ENCODE assay signal across 8 cellular contexts in the genomic region with DNA sequence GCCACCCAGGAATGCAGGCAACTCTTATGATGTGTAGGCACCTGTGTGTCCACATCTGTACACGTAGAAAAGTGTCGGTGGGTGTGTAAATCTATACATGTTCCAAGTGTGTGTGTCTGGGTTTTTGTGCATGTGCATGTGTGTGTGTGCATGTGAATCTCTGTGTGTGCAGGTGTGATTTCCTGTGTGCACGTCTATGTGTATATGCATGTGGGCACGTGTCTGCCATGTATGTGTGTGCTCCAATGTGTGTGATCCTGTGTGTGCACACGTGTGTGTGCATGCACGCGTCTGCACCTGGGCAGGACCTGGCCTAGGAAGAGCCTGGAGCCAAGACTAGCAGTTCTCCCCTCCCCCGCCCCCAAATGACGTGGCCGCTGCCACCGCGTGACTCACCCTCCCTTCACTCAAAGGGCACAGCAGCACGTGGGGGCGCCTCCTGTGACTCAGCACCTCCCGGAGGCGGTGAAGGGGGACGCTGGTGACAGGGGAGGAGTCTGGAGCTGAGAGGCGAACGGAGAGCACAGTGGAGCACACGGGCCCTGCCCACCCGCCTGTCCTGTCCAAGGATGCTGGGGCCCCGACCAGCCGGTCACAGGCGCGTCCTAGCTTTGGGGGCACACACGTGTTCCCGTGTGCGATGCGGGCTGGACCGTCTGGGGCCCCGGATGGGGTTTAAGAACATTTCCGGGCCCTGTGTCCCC. TPM values are rescaled to one million over a fixed set of nuclear protein-coding genes. Genes with fewer than 3 reads are reported as not detected.
A peak's percentile ranks its signal among the peaks of the same experiment; 100 is the strongest.
DNase-seq lines count a peak whose midpoint lies in the region; ATAC-seq, FAIRE-seq and TF ChIP-seq lines count a peak whose summit lies in the region.

No MANE protein-coding gene starts in this region.

- no peak for TF ChIP-seq RAD21 in H1 (IDR thresholded peaks at IDR 0.05 in 1 of 2, conservative IDR thresholded peaks at IDR 0.05 in 1 of 2; ENCODE audit: low read depth in 2 of 2, low read length in 2 of 2)

- no peak for TF ChIP-seq CTCF in AG09319 (IDR thresholded peaks at IDR 0.05; ENCODE audit: low read depth, low read length)
- no peak for TF ChIP-seq CTCF in H1 (IDR thresholded peaks at IDR 0.05; ENCODE audit: control extremely low read depth in 1 of 3, insufficient read depth in 1 of 3, low read depth in 1 of 3, low read length in 3 of 3)

- H3K9me3 ChIP-seq in H1 (ENCODE audit: insufficient read depth in 2 of 2, low read depth in 1 of 2, low read length in 1 of 2) (no peaks in the 10 kb centered on the region), mesenchymal stem cell (ENCODE audit: control insufficient read depth, low read length) (no peaks in the 10 kb centered on the region)

- H2BK12ac ChIP-seq in H1 (ENCODE audit: low read depth, low read length), result peak overlapping the region; percentile 95; the same call in 1 of the 2 replicates
- H2BK12ac ChIP-seq in mesenchymal stem cell (ENCODE audit: low read length in 2 of 2), result peak overlapping the region; percentile 83 to 92

- H3K27ac ChIP-seq in H1 (ENCODE audit: low read depth, low read length) (no peak overlapping the region), mesenchymal stem cell (ENCODE audit: low read length, poor library complexity, severe bottlenecking) (no peak overlapping the region)

- H3K4me1 ChIP-seq in H1 (replicated peaks in 1 of 4; ENCODE audit: control insufficient read depth in 3 of 4, insufficient read depth in 4 of 4, low read length in 3 of 4) (peaks cover 0 to 18% (median 7%) of the 10 kb centered on the region in 4 experiments; a peak in 6 of 7 replicates), mesenchymal stem cell (ENCODE audit: control insufficient read depth, insufficient read depth, low read depth, low read length) (peaks cover 46% of the 10 kb centered on the region)

- H3K14ac ChIP-seq in H1 (ENCODE audit: insufficient read length), result no peak overlapping the region
- peak overlapping the region in 1 of 2 experiments; percentile 63 for H3K14ac ChIP-seq in mesenchymal stem cell (ENCODE audit: low read length in 2 of 2)

- H3K23ac ChIP-seq in H1 (ENCODE audit: insufficient read length), result no peak overlapping the region
- H3K23ac ChIP-seq in mesenchymal stem cell (ENCODE audit: low read length in 2 of 2), result no peak overlapping the region

- TF ChIP-seq POLR2A in H1 (IDR thresholded peaks at IDR 0.05; ENCODE audit: control extremely low read depth in 1 of 2, low read depth in 2 of 2, low read length in 2 of 2), result peak in 1 of 2 experiments; percentile 25; a peak in 1 of 3 replicates

- H2AFZ ChIP-seq in H1 (ENCODE audit: low read length), result no peak overlapping the region
- no peak overlapping the region for H2AFZ ChIP-seq in mesenchymal stem cell (ENCODE audit: low read depth, low read length)

- H3K36me3 ChIP-seq in H1 (ENCODE audit: control insufficient read depth in 2 of 4, insufficient read depth in 4 of 4, low read length in 3 of 4) (no peaks in the 10 kb centered on the region; a peak in 1 of 8 replicates), mesenchymal stem cell (ENCODE audit: control insufficient read depth in 1 of 2, insufficient read depth in 2 of 2, low read depth in 1 of 2, low read length in 2 of 2) (peaks cover 0 to 20% of the 10 kb centered on the region in 2 experiments)

- no peak for FAIRE-seq in H1 (lab: Jason Lieb, UNC)

- H3K56ac ChIP-seq in H1 (replicated peaks; ENCODE audit: insufficient read length, low read depth, low read length), result peak overlapping the region; percentile 25

- H3K79me2 ChIP-seq in H1 (ENCODE audit: control insufficient read depth in 1 of 2, insufficient read depth in 2 of 2, low read length in 2 of 2), result no peaks in the 10 kb centered on the region

- H2AK5ac ChIP-seq in H1 (ENCODE audit: low read depth, low read length), result peak overlapping the region; percentile 95
- H2AK5ac ChIP-seq in mesenchymal stem cell (ENCODE audit: low read length, severe bottlenecking), result no peak overlapping the region

- H3K79me1 ChIP-seq in H1 (ENCODE audit: low read depth, low read length) (peaks cover 5% of the 10 kb centered on the region), mesenchymal stem cell (replicated peaks; ENCODE audit: low read length, poor library complexity, severe bottlenecking) (peaks cover 8% of the 10 kb centered on the region)

- H4K8ac ChIP-seq in H1 (ENCODE audit: extremely low read depth, insufficient read depth, low read length), result peak overlapping the region; percentile 89; the same call in 1 of the 2 replicates
- peak overlapping the region; percentile 91 for H4K8ac ChIP-seq in mesenchymal stem cell (ENCODE audit: low read length)

- H4K5ac ChIP-seq in H1 (ENCODE audit: insufficient read length, low read depth, low read length), result no peak overlapping the region

- H4K91ac ChIP-seq in H1 (replicated peaks; ENCODE audit: insufficient read length, low read length), result peak overlapping the region; percentile 45
- H4K91ac ChIP-seq in mesenchymal stem cell (ENCODE audit: low read length), result peak overlapping the region; percentile 96

- WGBS in H1 (ENCODE audit: extremely low coverage in 1 of 2, insufficient coverage in 1 of 2, insufficient read length in 1 of 2, insufficient replicate concordance in 2 of 2, low coverage in 1 of 2, low lambda C conversion rate in 2 of 2, missing lambda C conversion rate in 1 of 2), 2 experiments, result 24% methylated on average over 32 of the region's 32 CpGs; no CpG with 5 or more reads in 1 of the 2 experiments
- 12% methylated on average over 31 of the region's 32 CpGs for WGBS in mesenchymal stem cell

- peaks cover 23% of the 10 kb centered on the region for H3K23me2 ChIP-seq in H1 (ENCODE audit: low read depth, low read length)

- H3K4me3 ChIP-seq in H1 (ENCODE audit: extremely low read depth in 1 of 4, insufficient read depth in 2 of 4, low read depth in 3 of 4, low read length in 4 of 4) (peak overlapping the region; percentile 30 to 60 (median 44); a peak in 7 of 8 replicates), mesenchymal stem cell (ENCODE audit: insufficient read depth in 1 of 2, low read depth in 1 of 2, low read length in 2 of 2) (peak overlapping the region; percentile 56 to 79)

- H2BK15ac ChIP-seq in H1 (ENCODE audit: low read length) (peak overlapping the region; percentile 72; the same call in 1 of the 2 replicates), mesenchymal stem cell (ENCODE audit: low read depth, poor library complexity, severe bottlenecking) (peak overlapping the region; percentile 99)

- H3K9ac ChIP-seq in H1 (replicated peaks in 1 of 4; ENCODE audit: extremely low read depth in 1 of 4, low read depth in 3 of 4, low read length in 3 of 4), result no peak overlapping the region
- peak overlapping the region; percentile 83 for H3K9ac ChIP-seq in mesenchymal stem cell (ENCODE audit: low read length)

- H2BK20ac ChIP-seq in H1 (ENCODE audit: low read length), result peak overlapping the region; percentile 73

- peaks cover 6 to 33% (median 24%) of the 10 kb centered on the region in 4 experiments for H3K27me3 ChIP-seq in H1 (replicated peaks in 1 of 4; ENCODE audit: control insufficient read depth in 3 of 4, extremely low read depth in 1 of 4, insufficient read depth in 3 of 4, low read length in 3 of 4)
- no peaks in the 10 kb centered on the region for H3K27me3 ChIP-seq in mesenchymal stem cell (ENCODE audit: control insufficient read depth in 1 of 2, insufficient read depth in 1 of 2, low read length in 2 of 2)

- TF ChIP-seq EP300 in H1 (IDR thresholded peaks at IDR 0.05; ENCODE audit: borderline replicate concordance in 1 of 2, low read depth in 2 of 2, low read length in 2 of 2), result peak in 1 of 2 experiments; percentile 48; a peak in 1 of 3 replicates

- peak overlapping the region; percentile 46 to 71 for H3K4me2 ChIP-seq in H1 (ENCODE audit: insufficient read depth in 1 of 2, low read depth in 2 of 2, low read length in 2 of 2)
- H3K4me2 ChIP-seq in mesenchymal stem cell (ENCODE audit: low read length, poor library complexity, severe bottlenecking), result peak overlapping the region; percentile 75

- DNase-seq in AG09319 (ENCODE audit: extremely low read depth, low read depth), result peak; percentile 79
- peak; percentile 99 for DNase-seq in NOMO-1 treated with DMSO at 0.1 percent for 48 hours (lab: John Stamatoyannopoulos, UW; ENCODE audit: unreplicated experiment)
- peak; percentile 84 to 93 (median 84) for DNase-seq in activated CD8-positive, alpha-beta memory T cell treated with anti-CD3 and anti-CD28 coated beads for 48 hours (ENCODE audit: low read depth in 2 of 3, low spot score in 2 of 3)
- peak; percentile 70 for DNase-seq in H1 (ENCODE audit: low read depth in 1 of 2, low spot score in 2 of 2)
- peak; percentile 99 for DNase-seq in mesenchymal stem cell
- peak; percentile 93 for DNase-seq in stimulated activated CD8-positive, alpha-beta memory T cell treated with anti-CD3 and anti-CD28 coated beads, Interleukin-12 subunit alpha, Interleukin-12 subunit beta, amount 100 ng/mL, for 1 hour (ENCODE audit: low read depth)

- POLR2A ChIA-PET in H1 (lab: Charles Lee; ENCODE audit: partially characterized antibody), result interaction anchor here (0.6 to 1.5 kb wide), 5 partner anchors 10 to 37 kb away, joined by 3 to 4 read pairs (median 3); a partner anchor contains a TSS

- H2BK5ac ChIP-seq in H1 (ENCODE audit: low read depth, low read length), result peak overlapping the region; percentile 1; the same call in 1 of the 2 replicates
- no peak overlapping the region for H2BK5ac ChIP-seq in mesenchymal stem cell (ENCODE audit: low read depth, low read length, poor library complexity, severe bottlenecking)

- H4K20me1 ChIP-seq in H1 (replicated peaks in 1 of 2; ENCODE audit: control insufficient read depth in 1 of 2, insufficient read depth in 2 of 2, low read length in 2 of 2), result peaks cover 0 to 15% of the 10 kb centered on the region in 2 experiments

- H2BK120ac ChIP-seq in H1 (replicated peaks; ENCODE audit: low read depth, low read length) (no peak overlapping the region), mesenchymal stem cell (ENCODE audit: low read depth, low read length) (peak overlapping the region; percentile 98)

- CTCF ChIA-PET in H1 (lab: Charles Lee; ENCODE audit: partially characterized antibody), result interaction anchor here (0.8 to 2.5 kb wide), 4 partner anchors 9 to 60 kb away, joined by 4 to 8 read pairs (median 6); no protein-coding TSS in a partner anchor

- H3K18ac ChIP-seq in H1 (ENCODE audit: extremely low read depth, low read length) (peak overlapping the region; percentile 71), mesenchymal stem cell (ENCODE audit: low read depth in 1 of 2, low read length in 2 of 2) (peak overlapping the region; percentile 81 to 96)

- H3K4ac ChIP-seq in H1 (replicated peaks; ENCODE audit: insufficient read length, low read depth, low read length), result no peak overlapping the region
- peak overlapping the region; percentile 87 to 88 for H3K4ac ChIP-seq in mesenchymal stem cell (ENCODE audit: low read depth in 1 of 2, low read length in 2 of 2)

- ATAC-seq in GM18909 (IDR thresholded peaks at IDR 0.05; ENCODE audit: poor library complexity, unreplicated experiment) (peak; percentile 65), HG03175 (IDR thresholded peaks at IDR 0.05; ENCODE audit: unreplicated experiment) (peak; percentile 75)

RNA-seq across cellular contexts. Expression of a gene that starts 10.1 kb away (rescaled TPM):
- total RNA-seq in H1 (2021; fragmentation: NEBNext Ultra II Directional; extraction: Animal tissue kit (Norgen Biotek cat#: 25700)), result 30.0 and 31.2 TPM in 2 replicates
- 22.6 and 40.2 TPM in 2 replicates for polyA plus RNA-seq in H1 (2011; rRNA removed)
- polyA plus RNA-seq in H1 (2011; cell fraction: cytosol; rRNA removed), result 20.5 TPM
- 43.4 TPM for polyA plus RNA-seq in H1 (2011; cell fraction: nucleus; rRNA removed)
- 16.0 to 28.8 TPM (median 24.5 TPM) in 4 replicates for polyA plus RNA-seq in H1 (2012, experiment 1 of 2)
- 23.8 TPM for polyA plus RNA-seq in H1 (2012, experiment 2 of 2)
- polyA plus RNA-seq in H1 (2013, experiment 1 of 2), result 20.9 TPM
- polyA plus RNA-seq in H1 (2013, experiment 2 of 2), result 21.1 TPM
- 3.8 and 3.9 TPM in 2 replicates for polyA minus RNA-seq in H1 (2011; rRNA and poly(A)+ RNA removed)
- 17.7 TPM for polyA minus RNA-seq in H1 (2011; cell fraction: cytosol; rRNA and poly(A)+ RNA removed)
- 20.5 TPM for polyA minus RNA-seq in H1 (2011; cell fraction: nucleus; rRNA and poly(A)+ RNA removed)
- 18.5 TPM for polyA plus RNA-seq in mesenchymal stem cell (2013, experiment 1 of 2)
- 17.6 TPM for polyA plus RNA-seq in mesenchymal stem cell (2013, experiment 2 of 2)

RNA-seq across cellular contexts. Expression of a gene that starts 41.9 kb away (rescaled TPM):
- 0.08 and 0.20 TPM in 2 replicates for total RNA-seq in H1 (2021; fragmentation: NEBNext Ultra II Directional; extraction: Animal tissue kit (Norgen Biotek cat#: 25700))
- 0.15 and 0.17 TPM in 2 replicates for polyA plus RNA-seq in H1 (2011; rRNA removed)
- polyA plus RNA-seq in H1 (2011; cell fraction: cytosol; rRNA removed), result 0.18 TPM
- polyA plus RNA-seq in H1 (2011; cell fraction: nucleus; rRNA removed), result 0.63 TPM
- polyA plus RNA-seq in H1 (2012, experiment 1 of 2), result 0.10 to 0.20 TPM (median 0.13 TPM) in 4 replicates
- not detected for polyA plus RNA-seq in H1 (2012, experiment 2 of 2)
- polyA plus RNA-seq in H1 (2013, experiment 1 of 2), result 0.04 TPM
- 0.02 TPM for polyA plus RNA-seq in H1 (2013, experiment 2 of 2)
- 0.06 and 0.12 TPM in 2 replicates for polyA minus RNA-seq in H1 (2011; rRNA and poly(A)+ RNA removed)
- polyA minus RNA-seq in H1 (2011; cell fraction: cytosol; rRNA and poly(A)+ RNA removed), result 0.29 TPM
- 0.90 TPM for polyA minus RNA-seq in H1 (2011; cell fraction: nucleus; rRNA and poly(A)+ RNA removed)
- polyA plus RNA-seq in mesenchymal stem cell (2013, experiment 1 of 2), result 0.06 TPM
- polyA plus RNA-seq in mesenchymal stem cell (2013, experiment 2 of 2), result 0.08 TPM

RNA-seq across cellular contexts. Expression of a gene that starts 52.2 kb away (rescaled TPM):
- total RNA-seq in H1 (2021; fragmentation: NEBNext Ultra II Directional; extraction: Animal tissue kit (Norgen Biotek cat#: 25700)), result 36.6 and 39.4 TPM in 2 replicates
- polyA plus RNA-seq in H1 (2011; rRNA removed), result 24.5 and 34.3 TPM in 2 replicates
- polyA plus RNA-seq in H1 (2011; cell fraction: cytosol; rRNA removed), result 35.6 TPM
- polyA plus RNA-seq in H1 (2011; cell fraction: nucleus; rRNA removed), result 52.5 TPM
- 19.3 to 35.8 TPM (median 34.6 TPM) in 4 replicates for polyA plus RNA-seq in H1 (2012, experiment 1 of 2)
- 23.7 TPM for polyA plus RNA-seq in H1 (2012, experiment 2 of 2)
- polyA plus RNA-seq in H1 (2013, experiment 1 of 2), result 24.9 TPM
- polyA plus RNA-seq in H1 (2013, experiment 2 of 2), result 26.3 TPM
- polyA minus RNA-seq in H1 (2011; rRNA and poly(A)+ RNA removed), result 6.1 and 8.2 TPM in 2 replicates
- 8.7 TPM for polyA minus RNA-seq in H1 (2011; cell fraction: cytosol; rRNA and poly(A)+ RNA removed)
- 8.0 TPM for polyA minus RNA-seq in H1 (2011; cell fraction: nucleus; rRNA and poly(A)+ RNA removed)
- 37.9 TPM for polyA plus RNA-seq in mesenchymal stem cell (2013, experiment 1 of 2)
- 35.8 TPM for polyA plus RNA-seq in mesenchymal stem cell (2013, experiment 2 of 2)

RNA-seq across cellular contexts. Expression of a gene that starts 52.4 kb away (rescaled TPM):
- total RNA-seq in H1 (2021; fragmentation: NEBNext Ultra II Directional; extraction: Animal tissue kit (Norgen Biotek cat#: 25700)), result 22.5 and 25.0 TPM in 2 replicates
- polyA plus RNA-seq in H1 (2011; rRNA removed), result 13.4 and 24.1 TPM in 2 replicates
- 16.1 TPM for polyA plus RNA-seq in H1 (2011; cell fraction: cytosol; rRNA removed)
- polyA plus RNA-seq in H1 (2011; cell fraction: nucleus; rRNA removed), result 28.5 TPM
- polyA plus RNA-seq in H1 (2012, experiment 1 of 2), result 14.6 to 25.7 TPM (median 22.3 TPM) in 4 replicates
- 19.9 TPM for polyA plus RNA-seq in H1 (2012, experiment 2 of 2)
- 23.8 TPM for polyA plus RNA-seq in H1 (2013, experiment 1 of 2)
- 25.7 TPM for polyA plus RNA-seq in H1 (2013, experiment 2 of 2)
- polyA minus RNA-seq in H1 (2011; rRNA and poly(A)+ RNA removed), result 20.3 and 23.2 TPM in 2 replicates
- polyA minus RNA-seq in H1 (2011; cell fraction: cytosol; rRNA and poly(A)+ RNA removed), result 11.2 TPM
- polyA minus RNA-seq in H1 (2011; cell fraction: nucleus; rRNA and poly(A)+ RNA removed), result 7.9 TPM
- 20.9 TPM for polyA plus RNA-seq in mesenchymal stem cell (2013, experiment 1 of 2)
- polyA plus RNA-seq in mesenchymal stem cell (2013, experiment 2 of 2), result 21.2 TPM
